ENCODE assay signal across 19 cellular contexts in the genomic region with DNA sequence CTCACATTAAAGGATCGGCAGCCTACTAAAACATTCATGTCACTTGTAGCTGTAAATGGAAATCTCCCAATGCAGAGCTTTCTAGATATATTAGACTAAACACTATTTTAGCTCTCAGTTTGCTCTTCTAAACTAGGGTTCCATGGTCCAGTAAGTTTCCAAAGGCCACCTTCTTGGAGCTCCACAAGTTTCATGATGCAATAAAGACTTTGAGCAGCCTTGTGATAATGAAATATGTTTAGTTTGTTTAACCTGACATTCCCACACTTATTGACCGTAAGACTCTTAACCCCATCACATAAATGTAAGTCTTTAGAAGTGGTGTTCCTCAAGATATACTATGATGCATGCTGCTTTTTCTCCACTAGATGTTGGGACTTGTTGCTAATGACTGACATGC.
DNase-seq lines count a peak whose midpoint lies in the region; ATAC-seq, FAIRE-seq and TF ChIP-seq lines count a peak whose summit lies in the region.
"Had no signal": no experiment of that assay in that cellular context is flagged by ENCODE, and none has a peak within 500 bp of the region (broad histone marks: within the 10 kb centered on the region; RNA-seq: fewer than 3 reads in every experiment).

No MANE protein-coding gene starts in this region.

- no peaks in the 10 kb centered on the region for H3K27me3 ChIP-seq in HepG2 (ENCODE audit: control insufficient read depth in 1 of 2, insufficient read depth in 2 of 2, low read length in 2 of 2)
- H3K27me3 ChIP-seq: BE2C had no signal

- TF ChIP-seq EP300 in HepG2 (IDR thresholded peaks at IDR 0.05; ENCODE audit: low read depth in 2 of 2, low read length in 2 of 2), result peak in 1 of 2 experiments; percentile 75; a peak in 2 of 4 replicates
- no peak for TF ChIP-seq EP300 in HepG2 (CRISPR knock-in tag; IDR thresholded peaks at IDR 0.05; ENCODE audit: borderline replicate concordance)

- BruUV-seq in HepG2 (replicated peaks; lab: Mats Ljungman, UMichigan), result no TSS peak

- TF ChIP-seq POLR2A in HepG2 (IDR thresholded peaks at IDR 0.05; ENCODE audit: insufficient read depth in 1 of 2, low read depth in 2 of 2, low read length in 2 of 2) (no peak), GM18505 (IDR thresholded peaks at IDR 0.05; ENCODE audit: borderline replicate concordance, extremely low read depth, insufficient read depth, insufficient read length) (no peak)

- no peak overlapping the region for H3K4me3 ChIP-seq in HepG2 (replicated peaks in 1 of 3; ENCODE audit: insufficient read depth in 1 of 3, low read depth in 2 of 3, low read length in 3 of 3)

- peak overlapping the region; percentile 19 for H3K27ac Mint-ChIP-seq in T-helper 17 cell
- H3K27ac Mint-ChIP-seq: CD4-positive, CD25-positive, alpha-beta regulatory T cell; CD8-positive, alpha-beta memory T cell; HFFc6 had no signal

- H3K4me1 Mint-ChIP-seq in T-helper 17 cell, result peaks cover 6% of the 10 kb centered on the region

- intact Hi-C loops in HepG2 (cut with micrococcal nuclease; ENCODE audit: unreplicated experiment), result no loop called here

- CTCF ChIA-PET in HepG2 (lab: Yijun Ruan, JAX; ENCODE audit: low intra/inter-chr PET ratio, low total read pairs), result no interaction called here

- 54% methylated on average over 2 of the region's 2 CpGs for WGBS in HepG2 (ENCODE audit: low lambda C conversion rate)

- H3K36me3 Mint-ChIP-seq in T-helper 17 cell (ENCODE audit: low read depth), result peaks cover 12% of the 10 kb centered on the region

- no peaks in the 10 kb centered on the region for H3K79me2 ChIP-seq in HepG2 (ENCODE audit: insufficient read depth, low read length)

- no peak for DNase-seq in T-helper 17 cell
- DNase-seq in HepG2 (ENCODE audit: low spot score), result peak; percentile 50
- peak; percentile 82 for DNase-seq in renal cortical epithelial cell (ENCODE audit: low read depth)
- no peak for DNase-seq in NAMALWA (ENCODE audit: low spot score)
- DNase-seq in stimulated activated CD4-positive, alpha-beta T cell treated with anti-CD3 and anti-CD28 coated beads, Interleukin-12 subunit alpha, Interleukin-12 subunit beta, amount 100 ng/mL, for 4 hours, result no peak
- DNase-seq: ACHN; BE2C; C1 segment of cervical spinal cord; CD4-positive, CD25-positive, alpha-beta regulatory T cell; CD8-positive, alpha-beta memory T cell; COR-L47; GOT3; H7; HFFc6 had no signal

- no peaks in the 10 kb centered on the region for H4K20me1 ChIP-seq in HepG2 (ENCODE audit: insufficient read depth, low read length)

- no peak for TF ChIP-seq RAD21 in HepG2 (CRISPR knock-in tag; IDR thresholded peaks at IDR 0.05)

- H2AFZ ChIP-seq in HepG2 (ENCODE audit: low read length), result no peak overlapping the region

- peaks cover 0 to 7% of the 10 kb centered on the region in 2 experiments; a peak in 1 of 5 replicates for H3K36me3 ChIP-seq in HepG2 (replicated peaks in 1 of 2; ENCODE audit: control insufficient read depth in 1 of 2, insufficient read depth in 2 of 2, low read length in 2 of 2)
- H3K36me3 ChIP-seq: BE2C had no signal

- TF ChIP-seq CTCF in HepG2 (CRISPR knock-in tag; IDR thresholded peaks at IDR 0.05), result no peak

- ATAC-seq in T-helper 17 cell, result no peak
- ATAC-seq in HepG2, result peak; percentile 28; the same call in 2 of the 3 replicates
- ATAC-seq in GM18505 (IDR thresholded peaks at IDR 0.05; ENCODE audit: unreplicated experiment), result no peak
- ATAC-seq: HCT116 had no signal

- H3K4me2 ChIP-seq in HepG2 (ENCODE audit: low read depth, low read length), result no peak overlapping the region

- peaks cover 37% of the 10 kb centered on the region for H3K4me1 ChIP-seq in HepG2 (ENCODE audit: insufficient read depth, low read length)
- H3K4me1 ChIP-seq: BE2C had no signal

- no peaks in the 10 kb centered on the region for H3K27me3 Mint-ChIP-seq in T-helper 17 cell
- H3K27me3 Mint-ChIP-seq: CD4-positive, CD25-positive, alpha-beta regulatory T cell; CD8-positive, alpha-beta memory T cell had no signal

- no peak overlapping the region for H3K4me3 Mint-ChIP-seq in T-helper 17 cell
- H3K4me3 Mint-ChIP-seq: CD4-positive, CD25-positive, alpha-beta regulatory T cell; CD8-positive, alpha-beta memory T cell; HFFc6 had no signal

- H3K27ac ChIP-seq in HepG2 (ENCODE audit: extremely low read length, insufficient read depth, low read length), result peak overlapping the region; percentile 16

- H3K9me3 ChIP-seq in T-helper 17 cell (ENCODE audit: control insufficient read depth, low read length, poor library complexity, severe bottlenecking) (no peaks in the 10 kb centered on the region), HepG2 (ENCODE audit: low read length) (no peaks in the 10 kb centered on the region)
- H3K9me3 ChIP-seq: BE2C had no signal

- in situ Hi-C loops in HepG2 (cut with HindIII; ENCODE audit: extremely low pct_ligation_motif_present, low pct_unique_long_range_greater_than_20kb), result no loop called here

- FAIRE-seq in HepG2 (lab: Jason Lieb, UNC), result peak; percentile 18
- FAIRE-seq: A204.1, G401.6, GM12891 had no signal

- POLR2A ChIA-PET in HepG2 (lab: Yijun Ruan, JAX), result interaction anchor here (0.9 to 1.2 kb wide), 2 partner anchors 10 kb away, joined by 3 read pairs; no protein-coding TSS in a partner anchor

- H3K9ac ChIP-seq in HepG2 (ENCODE audit: insufficient read depth, low read depth, low read length), result no peak overlapping the region

TF ChIP-seq in HepG2, 621 proteins besides CTCF, POLR2A, EP300 and RAD21 (continues in another document):
- TF ChIP-seq ZNF782 (CRISPR knock-in tag; IDR thresholded peaks at IDR 0.05; ENCODE audit: borderline replicate concordance), result no peak
- no peak for TF ChIP-seq AGO1 (IDR thresholded peaks at IDR 0.05; ENCODE audit: low read depth, low read length, poor library complexity, severe bottlenecking)
- no peak for TF ChIP-seq ZNF317 (CRISPR knock-in tag; IDR thresholded peaks at IDR 0.05)
- TF ChIP-seq CREB1 (IDR thresholded peaks at IDR 0.05), result no peak
- TF ChIP-seq CREB1 (CRISPR knock-in tag; IDR thresholded peaks at IDR 0.05), result 0 out of 2 replicates have a peak, but pooled peaks have one; percentile 24
- TF ChIP-seq KMT2A (CRISPR knock-in tag; IDR thresholded peaks at IDR 0.05), result no peak
- TF ChIP-seq SRF (IDR thresholded peaks at IDR 0.05; ENCODE audit: low read depth, low read length), result no peak
- TF ChIP-seq, protein P1, sequence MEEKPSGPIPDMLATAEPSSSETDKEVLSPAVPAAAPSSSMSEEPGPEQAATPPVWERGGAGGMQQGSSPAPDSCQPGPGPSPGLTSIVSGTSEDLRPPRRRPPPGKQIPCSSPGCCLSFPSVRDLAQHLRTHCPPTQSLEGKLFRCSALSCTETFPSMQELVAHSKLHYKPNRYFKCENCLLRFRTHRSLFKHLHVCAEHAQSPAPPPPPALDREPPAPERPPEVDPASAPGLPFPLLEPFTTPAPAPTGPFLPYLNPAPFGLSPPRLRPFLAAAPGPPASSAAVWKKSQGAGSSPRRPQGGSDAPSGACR (CRISPR knock-in tag; IDR thresholded peaks at IDR 0.05), result no peak
- no peak for TF ChIP-seq ATRX (CRISPR knock-in tag; IDR thresholded peaks at IDR 0.05; ENCODE audit: borderline replicate concordance)
- TF ChIP-seq POGZ (CRISPR knock-in tag; IDR thresholded peaks at IDR 0.05), result peak; percentile 23; the same call in 1 of the 2 replicates
- TF ChIP-seq, protein P2, sequence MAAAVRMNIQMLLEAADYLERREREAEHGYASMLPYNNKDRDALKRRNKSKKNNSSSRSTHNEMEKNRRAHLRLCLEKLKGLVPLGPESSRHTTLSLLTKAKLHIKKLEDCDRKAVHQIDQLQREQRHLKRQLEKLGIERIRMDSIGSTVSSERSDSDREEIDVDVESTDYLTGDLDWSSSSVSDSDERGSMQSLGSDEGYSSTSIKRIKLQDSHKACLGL (CRISPR knock-in tag; IDR thresholded peaks at IDR 0.05), result no peak
- peak; percentile 47; the same call in 1 of the 2 replicates for TF ChIP-seq ISL2 (CRISPR knock-in tag; IDR thresholded peaks at IDR 0.05)
- no peak for TF ChIP-seq ZNF616 (CRISPR knock-in tag; IDR thresholded peaks at IDR 0.05; ENCODE audit: low read depth)
- TF ChIP-seq SIN3A (IDR thresholded peaks at IDR 0.05; ENCODE audit: borderline replicate concordance, low read depth, low read length), result no peak
- no peak for TF ChIP-seq KAT2B (IDR thresholded peaks at IDR 0.05; ENCODE audit: borderline replicate concordance, low read depth, low read length)
- TF ChIP-seq MED1 (CRISPR knock-in tag; IDR thresholded peaks at IDR 0.05), result 0 out of 2 replicates have a peak, but pooled peaks have one; percentile 13
- peak; percentile 50; the same call in 1 of the 2 replicates for TF ChIP-seq HNF4G (IDR thresholded peaks at IDR 0.05; ENCODE audit: borderline replicate concordance, low read depth, low read length)
- TF ChIP-seq HNF4G (CRISPR knock-in tag; IDR thresholded peaks at IDR 0.05; ENCODE audit: borderline replicate concordance, low read depth), result no peak
- TF ChIP-seq, protein P3, sequence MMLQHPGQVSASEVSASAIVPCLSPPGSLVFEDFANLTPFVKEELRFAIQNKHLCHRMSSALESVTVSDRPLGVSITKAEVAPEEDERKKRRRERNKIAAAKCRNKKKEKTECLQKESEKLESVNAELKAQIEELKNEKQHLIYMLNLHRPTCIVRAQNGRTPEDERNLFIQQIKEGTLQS (CRISPR knock-in tag; IDR thresholded peaks at IDR 0.05), result 0 out of 2 replicates have a peak, but pooled peaks have one; percentile 36
- TF ChIP-seq JUND (CRISPR knock-in tag; IDR thresholded peaks at IDR 0.05), result no peak
- no peak for TF ChIP-seq ZNF224 (CRISPR knock-in tag; IDR thresholded peaks at IDR 0.05)
- TF ChIP-seq THAP11 (CRISPR knock-in tag; IDR thresholded peaks at IDR 0.05), result no peak
- TF ChIP-seq KDM5A (IDR thresholded peaks at IDR 0.05; ENCODE audit: borderline replicate concordance, low read length), result no peak
- peak; percentile 48 for TF ChIP-seq RARA (CRISPR knock-in tag; IDR thresholded peaks at IDR 0.05)
- TF ChIP-seq CENPX (CRISPR knock-in tag; IDR thresholded peaks at IDR 0.05), result no peak
- TF ChIP-seq, protein P4, sequence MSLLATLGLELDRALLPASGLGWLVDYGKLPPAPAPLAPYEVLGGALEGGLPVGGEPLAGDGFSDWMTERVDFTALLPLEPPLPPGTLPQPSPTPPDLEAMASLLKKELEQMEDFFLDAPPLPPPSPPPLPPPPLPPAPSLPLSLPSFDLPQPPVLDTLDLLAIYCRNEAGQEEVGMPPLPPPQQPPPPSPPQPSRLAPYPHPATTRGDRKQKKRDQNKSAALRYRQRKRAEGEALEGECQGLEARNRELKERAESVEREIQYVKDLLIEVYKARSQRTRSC (CRISPR knock-in tag; IDR thresholded peaks at IDR 0.05; ENCODE audit: low read depth), result no peak
- 0 out of 2 replicates have a peak, but pooled peaks have one; percentile 31 for TF ChIP-seq FOXJ3 (CRISPR knock-in tag; IDR thresholded peaks at IDR 0.05; ENCODE audit: borderline replicate concordance)

Comparison
In these comparisons a context has a peak if more than half of its experiments do, and no peak if none do; other contexts are left out.
1. DNase-seq: peak in HepG2 (single experiment) and renal cortical epithelial cell (single experiment); none in T-helper 17 cell (0 of 3), NAMALWA (single experiment) and stimulated activated CD4-positive, alpha-beta T cell treated with anti-CD3 and anti-CD28 coated beads, Interleukin-12 subunit alpha, Interleukin-12 subunit beta, amount 100 ng/mL, for 4 hours (single experiment).